Comparison of ENCODE assay signal across 8 cellular contexts in the genomic region with DNA sequence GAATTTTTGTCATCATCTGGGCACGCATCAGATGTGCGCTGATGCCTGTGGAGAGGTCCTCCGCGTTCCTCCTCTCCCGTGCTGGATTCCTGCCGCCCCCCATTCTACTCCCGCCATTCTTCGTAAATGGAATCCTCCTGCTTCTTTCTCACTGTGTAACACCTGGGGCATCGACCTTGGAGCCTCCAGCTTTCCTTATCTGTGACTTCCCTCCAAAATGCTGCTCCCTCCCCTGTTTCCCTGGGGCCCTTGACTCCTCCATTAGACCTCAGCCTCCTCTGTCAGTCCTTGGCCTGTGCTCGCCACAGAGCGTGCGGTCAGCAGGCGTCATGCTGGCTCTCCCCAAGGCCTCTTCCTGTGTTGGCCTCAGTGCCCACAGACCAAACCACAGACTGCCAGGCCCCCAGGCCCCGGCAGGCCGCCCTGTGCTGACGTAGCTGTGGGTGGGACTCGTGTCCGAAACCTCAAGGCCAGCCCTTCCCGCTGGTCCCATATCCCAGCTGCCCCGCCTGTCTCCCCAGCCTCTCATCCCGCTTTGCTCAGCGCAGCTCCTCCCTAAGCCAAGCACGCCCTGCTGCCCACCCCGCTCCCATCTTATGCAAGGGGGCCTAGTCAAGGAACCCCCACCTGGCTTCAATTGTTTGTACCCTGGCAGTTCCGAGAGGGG. TPM values are rescaled to one million over a fixed set of nuclear protein-coding genes. Genes with fewer than 3 reads are reported as not detected.
DNase-seq lines count a peak whose midpoint lies in the region; ATAC-seq and TF ChIP-seq lines count a peak whose summit lies in the region.

No MANE protein-coding gene starts in this region.

- POLR2A ChIA-PET in Caco-2 (lab: Charles Lee), result no interaction called here

- H3K36me3 ChIP-seq in colonic mucosa (no peaks in the 10 kb centered on the region), mucosa of descending colon (ENCODE audit: low read depth) (no peaks in the 10 kb centered on the region), Caco-2 (ENCODE audit: control insufficient read depth, insufficient read depth, low read length) (no peaks in the 10 kb centered on the region)

- H3K4me3 Mint-ChIP-seq in IgD-negative memory B cell (peak overlapping the region; percentile 67 to 96 (median 82)), Caco-2 (ENCODE audit: unreplicated experiment) (no peak overlapping the region)

- TF ChIP-seq CTCF in colonic mucosa (IDR thresholded peaks at IDR 0.05) (no peak), mucosa of descending colon (IDR thresholded peaks at IDR 0.05) (no peak), Caco-2 (IDR thresholded peaks at IDR 0.05; ENCODE audit: insufficient read depth in 1 of 2, low read depth in 1 of 2, low read length in 1 of 2, severe bottlenecking in 1 of 2, unreplicated experiment in 1 of 2) (no peak)

- no TSS peak for BruUV-seq in Caco-2 (replicated peaks; lab: Mats Ljungman, UMichigan)

- H3K9me3 ChIP-seq in colonic mucosa, result no peaks in the 10 kb centered on the region
- H3K9me3 ChIP-seq in mucosa of descending colon, result no peaks in the 10 kb centered on the region
- H3K9me3 ChIP-seq in Caco-2, result no peaks in the 10 kb centered on the region

- peak overlapping the region in 1 of 2 donors; percentile 62 for H3K9ac ChIP-seq in colonic mucosa (ENCODE audit: low read depth in 2 of 2, low read length in 2 of 2)

- DNase-seq in colonic mucosa, result peak; percentile 41
- DNase-seq in mucosa of descending colon, result peak; percentile 32 to 72 (median 55)
- no peak for DNase-seq in OCI-M2 (lab: John Stamatoyannopoulos, UW; ENCODE audit: unreplicated experiment)
- DNase-seq in stimulated activated CD4-positive, alpha-beta T cell treated with anti-CD3 and anti-CD28 coated beads, Interleukin-12 subunit alpha, Interleukin-12 subunit beta, amount 100 ng/mL, for 4 hours, result no peak
- no peak for DNase-seq in Caco-2
- DNase-seq in GF-D8 (lab: John Stamatoyannopoulos, UW), result no peak

- H3K27ac Mint-ChIP-seq in IgD-negative memory B cell (peak overlapping the region in 1 of 3 donors; percentile 64), Caco-2 (ENCODE audit: unreplicated experiment) (no peak overlapping the region)

- H3K27ac ChIP-seq in colonic mucosa, result no peak overlapping the region

- H3K4me1 ChIP-seq in colonic mucosa (no peaks in the 10 kb centered on the region), mucosa of descending colon (ENCODE audit: low read depth) (peaks cover 3% of the 10 kb centered on the region), Caco-2 (no peaks in the 10 kb centered on the region)

- CTCF ChIA-PET in Caco-2 (lab: Charles Lee), result no interaction called here

- H3K9me3 Mint-ChIP-seq in IgD-negative memory B cell (peaks cover 0 to 2% (median 0%) of the 10 kb centered on the region in 3 donors), Caco-2 (ENCODE audit: unreplicated experiment) (no peaks in the 10 kb centered on the region)

- peak; percentile 66 for ATAC-seq in GM19372 (IDR thresholded peaks at IDR 0.05; ENCODE audit: low read depth, unreplicated experiment)
- ATAC-seq in mucosa of descending colon, result peak; percentile 59

- H3K4me1 Mint-ChIP-seq in IgD-negative memory B cell (peaks cover 0 to 10% (median 3%) of the 10 kb centered on the region in 3 donors), Caco-2 (ENCODE audit: low read depth, unreplicated experiment) (peaks cover 18% of the 10 kb centered on the region)

- intact Hi-C loops in colonic mucosa (cut with DNase I), result no loop called here
- intact Hi-C loops in mucosa of descending colon (cut with DNase I, micrococcal nuclease), result no loop called here
- intact Hi-C loops in Caco-2 (cut with micrococcal nuclease; ENCODE audit: unreplicated experiment), result no loop called here

- H3K27me3 ChIP-seq in colonic mucosa, result no peaks in the 10 kb centered on the region
- H3K27me3 ChIP-seq in Caco-2 (replicated peaks; ENCODE audit: control insufficient read depth, insufficient read depth, low read length), result no peaks in the 10 kb centered on the region

- H3K4me3 ChIP-seq in colonic mucosa, result peak overlapping the region; percentile 15
- no peak overlapping the region for H3K4me3 ChIP-seq in mucosa of descending colon
- H3K4me3 ChIP-seq in Caco-2 (ENCODE audit: low read depth, low read length), result no peak overlapping the region

- H3K27me3 Mint-ChIP-seq in IgD-negative memory B cell (peaks cover 2% of the 10 kb centered on the region), Caco-2 (ENCODE audit: insufficient read depth, unreplicated experiment) (no peaks in the 10 kb centered on the region)

- H3K36me3 Mint-ChIP-seq in IgD-negative memory B cell (no peaks in the 10 kb centered on the region), Caco-2 (ENCODE audit: insufficient read depth, unreplicated experiment) (no peaks in the 10 kb centered on the region)

RNA-seq across cellular contexts. Expression of a gene that starts 17.7 kb away (rescaled TPM):
- polyA plus RNA-seq in IgD-negative memory B cell, result not detected
- 1 to 10 TPM; 5.3 to 7.3 TPM for total RNA-seq in colonic mucosa
- total RNA-seq in mucosa of descending colon, result 10 to 100 TPM in 2 of 3 donors, 1 to 10 TPM in 1; 8.2 to 11.2 (median 10.0) TPM
- total RNA-seq in Caco-2 (2022), result 0.30 TPM in 1 of 2 replicates, not detected in the other

Comparison
In these comparisons a context has a peak if more than half of its experiments do, and no peak if none do; other contexts are left out.
1. DNase-seq: peak in colonic mucosa (single experiment) and mucosa of descending colon (3 of 3); none in OCI-M2 (single experiment), stimulated activated CD4-positive, alpha-beta T cell treated with anti-CD3 and anti-CD28 coated beads, Interleukin-12 subunit alpha, Interleukin-12 subunit beta, amount 100 ng/mL, for 4 hours (single experiment), Caco-2 (0 of 2) and GF-D8 (single experiment).